Comparison of ENCODE assay signal across 1 cellular context in the genomic region with DNA sequence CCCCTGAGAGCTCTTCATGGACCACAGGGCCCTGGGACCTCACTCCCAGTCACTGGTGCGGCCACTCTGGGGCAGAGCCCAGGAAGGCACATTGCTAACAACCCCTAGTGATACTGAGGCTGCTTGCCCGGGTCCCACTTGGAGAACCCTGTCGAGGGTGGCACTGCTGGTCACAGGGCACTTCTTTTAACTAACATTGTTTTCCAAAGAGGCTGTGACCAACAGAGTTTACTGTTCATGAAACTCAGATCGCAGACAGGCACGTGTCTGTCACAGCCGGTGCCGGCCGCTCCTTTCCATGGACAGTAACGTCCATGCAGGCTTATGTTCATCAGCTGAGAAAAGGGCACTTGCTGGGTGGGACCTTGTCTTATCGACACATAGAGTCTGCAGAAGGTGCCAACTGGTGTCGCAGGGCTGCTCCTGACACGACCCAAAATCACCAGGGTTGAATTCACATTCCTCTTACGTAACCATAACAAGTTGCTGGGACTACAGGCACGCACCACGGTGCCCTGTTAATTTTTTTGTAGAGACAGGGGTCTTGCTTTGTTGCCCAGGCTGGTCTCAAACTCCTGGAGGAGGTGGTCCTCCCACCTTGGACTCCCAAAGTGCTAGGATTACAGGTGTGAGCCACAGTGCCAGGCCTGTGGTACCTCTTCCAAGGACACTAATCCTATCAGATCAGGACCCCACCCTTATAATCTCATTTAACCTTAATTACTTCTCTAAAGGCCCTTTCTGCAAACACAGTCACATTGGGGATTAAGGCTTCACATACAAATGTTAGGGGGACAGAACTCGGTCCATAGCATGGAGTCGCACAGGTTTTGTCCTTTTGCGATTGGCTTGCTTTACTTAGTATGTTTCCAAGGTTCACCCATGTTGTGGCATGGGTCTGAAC.
TF ChIP-seq lines count a peak whose summit lies in the region.

No MANE protein-coding gene starts in this region.

TF ChIP-seq in WTC11, 78 proteins besides CTCF, POLR2A, EP300 and RAD21 (continued from another document):
- no peak for TF ChIP-seq ATF1 (CRISPR knock-in tag; IDR thresholded peaks at IDR 0.05)
- TF ChIP-seq, protein P1, sequence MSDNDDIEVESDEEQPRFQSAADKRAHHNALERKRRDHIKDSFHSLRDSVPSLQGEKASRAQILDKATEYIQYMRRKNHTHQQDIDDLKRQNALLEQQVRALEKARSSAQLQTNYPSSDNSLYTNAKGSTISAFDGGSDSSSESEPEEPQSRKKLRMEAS (CRISPR knock-in tag; IDR thresholded peaks at IDR 0.05): no peak
- TF ChIP-seq JAZF1 (CRISPR knock-in tag; IDR thresholded peaks at IDR 0.05): no peak
- TF ChIP-seq NFYB (CRISPR knock-in tag; conservative IDR thresholded peaks at IDR 0.05; ENCODE audit: low read depth): no peak
- TF ChIP-seq NR1H2 (CRISPR knock-in tag; IDR thresholded peaks at IDR 0.05): no peak
- TF ChIP-seq GABPB1 (CRISPR knock-in tag; IDR thresholded peaks at IDR 0.05): no peak
- TF ChIP-seq ZNF396 (CRISPR knock-in tag; IDR thresholded peaks at IDR 0.05; ENCODE audit: borderline replicate concordance): no peak
- TF ChIP-seq GRHL2 (CRISPR knock-in tag; IDR thresholded peaks at IDR 0.05; ENCODE audit: insufficient replicate concordance, severe bottlenecking): no peak
- no peak for TF ChIP-seq FOXP1 (CRISPR knock-in tag; IDR thresholded peaks at IDR 0.05; ENCODE audit: borderline replicate concordance)
- no peak for TF ChIP-seq TCF7 (CRISPR knock-in tag; IDR thresholded peaks at IDR 0.05; ENCODE audit: low read depth)
- no peak for TF ChIP-seq SP1 (CRISPR knock-in tag; conservative IDR thresholded peaks at IDR 0.05)
- no peak for TF ChIP-seq CBFB (CRISPR knock-in tag; IDR thresholded peaks at IDR 0.05; ENCODE audit: low read depth)
